In the genomic region with DNA sequence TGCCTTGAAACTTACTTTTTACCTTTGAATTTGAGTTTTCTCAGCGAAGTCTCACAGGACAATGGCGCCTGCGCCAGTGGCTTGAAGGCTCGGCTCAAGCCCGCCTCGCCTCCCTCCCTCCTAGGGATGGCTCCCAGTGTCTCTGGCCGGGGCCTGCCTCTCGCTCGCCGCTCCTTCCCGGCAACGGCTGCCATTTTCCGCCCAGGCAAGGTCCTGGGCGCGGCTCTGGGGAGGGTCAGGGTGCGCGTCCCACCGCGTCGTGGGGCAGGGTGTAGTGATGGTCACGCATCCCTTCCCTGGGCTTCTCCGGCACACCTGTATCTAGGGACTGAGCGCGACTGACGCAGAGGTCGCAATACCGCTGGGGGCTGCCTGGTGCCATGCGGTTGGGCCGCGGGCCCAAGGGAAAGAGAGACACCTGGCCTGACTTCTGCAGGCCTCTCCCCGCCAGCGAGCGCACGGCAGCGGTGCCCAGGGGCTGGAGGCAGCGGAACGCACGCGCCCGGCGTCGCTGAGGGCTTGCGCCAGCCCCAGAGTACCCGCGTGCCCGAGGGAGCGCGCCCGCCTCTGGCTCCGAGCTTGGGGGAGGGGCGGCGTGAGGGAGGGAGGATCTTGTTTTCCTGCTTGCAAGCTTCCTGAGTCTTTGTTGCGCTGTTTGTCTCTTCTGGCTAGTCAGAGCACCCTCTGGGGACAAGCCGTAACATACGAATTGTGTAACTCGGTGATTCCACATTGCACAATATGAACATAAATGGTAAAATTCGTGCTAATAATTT, we compare ENCODE assay signal across 1 cellular context.
A peak's percentile ranks its signal among the peaks of the same experiment; 100 is the strongest.
TF ChIP-seq lines count a peak whose summit lies in the region.

No MANE protein-coding gene starts in this region.

TF ChIP-seq in HepG2, 621 proteins besides CTCF, POLR2A, EP300 and RAD21 (continued from another document and continues in another):
- TF ChIP-seq, protein P1, sequence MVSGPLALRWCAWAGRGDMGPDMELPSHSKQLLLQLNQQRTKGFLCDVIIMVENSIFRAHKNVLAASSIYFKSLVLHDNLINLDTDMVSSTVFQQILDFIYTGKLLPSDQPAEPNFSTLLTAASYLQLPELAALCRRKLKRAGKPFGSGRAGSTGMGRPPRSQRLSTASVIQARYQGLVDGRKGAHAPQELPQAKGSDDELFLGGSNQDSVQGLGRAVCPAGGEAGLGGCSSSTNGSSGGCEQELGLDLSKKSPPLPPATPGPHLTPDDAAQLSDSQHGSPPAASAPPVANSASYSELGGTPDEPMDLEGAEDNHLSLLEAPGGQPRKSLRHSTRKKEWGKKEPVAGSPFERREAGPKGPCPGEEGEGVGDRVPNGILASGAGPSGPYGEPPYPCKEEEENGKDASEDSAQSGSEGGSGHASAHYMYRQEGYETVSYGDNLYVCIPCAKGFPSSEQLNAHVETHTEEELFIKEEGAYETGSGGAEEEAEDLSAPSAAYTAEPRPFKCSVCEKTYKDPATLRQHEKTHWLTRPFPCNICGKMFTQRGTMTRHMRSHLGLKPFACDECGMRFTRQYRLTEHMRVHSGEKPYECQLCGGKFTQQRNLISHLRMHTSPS (CRISPR knock-in tag; IDR thresholded peaks at IDR 0.05; ENCODE audit: low read depth), result peak; percentile 68; the same call in 1 of the 2 replicates
- no peak for TF ChIP-seq REXO4 (CRISPR knock-in tag; IDR thresholded peaks at IDR 0.05; ENCODE audit: borderline replicate concordance)
- no peak for TF ChIP-seq ZNF382 (CRISPR knock-in tag; IDR thresholded peaks at IDR 0.05; ENCODE audit: borderline replicate concordance)
- TF ChIP-seq NRL (CRISPR knock-in tag; IDR thresholded peaks at IDR 0.05; ENCODE audit: borderline replicate concordance), result peak; percentile 68
- TF ChIP-seq BCL6 (CRISPR knock-in tag; IDR thresholded peaks at IDR 0.05), result peak; percentile 40; the same call in 1 of the 2 replicates
- no peak for TF ChIP-seq ZBTB46 (CRISPR knock-in tag; IDR thresholded peaks at IDR 0.05; ENCODE audit: borderline replicate concordance)
- TF ChIP-seq, protein P2, sequence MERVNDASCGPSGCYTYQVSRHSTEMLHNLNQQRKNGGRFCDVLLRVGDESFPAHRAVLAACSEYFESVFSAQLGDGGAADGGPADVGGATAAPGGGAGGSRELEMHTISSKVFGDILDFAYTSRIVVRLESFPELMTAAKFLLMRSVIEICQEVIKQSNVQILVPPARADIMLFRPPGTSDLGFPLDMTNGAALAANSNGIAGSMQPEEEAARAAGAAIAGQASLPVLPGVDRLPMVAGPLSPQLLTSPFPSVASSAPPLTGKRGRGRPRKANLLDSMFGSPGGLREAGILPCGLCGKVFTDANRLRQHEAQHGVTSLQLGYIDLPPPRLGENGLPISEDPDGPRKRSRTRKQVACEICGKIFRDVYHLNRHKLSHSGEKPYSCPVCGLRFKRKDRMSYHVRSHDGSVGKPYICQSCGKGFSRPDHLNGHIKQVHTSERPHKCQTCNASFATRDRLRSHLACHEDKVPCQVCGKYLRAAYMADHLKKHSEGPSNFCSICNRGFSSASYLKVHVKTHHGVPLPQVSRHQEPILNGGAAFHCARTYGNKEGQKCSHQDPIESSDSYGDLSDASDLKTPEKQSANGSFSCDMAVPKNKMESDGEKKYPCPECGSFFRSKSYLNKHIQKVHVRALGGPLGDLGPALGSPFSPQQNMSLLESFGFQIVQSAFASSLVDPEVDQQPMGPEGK (CRISPR knock-in tag; IDR thresholded peaks at IDR 0.05), result peak; percentile 39; the same call in 1 of the 2 replicates
- no peak for TF ChIP-seq GATAD1 (CRISPR knock-in tag; IDR thresholded peaks at IDR 0.05)
- no peak for TF ChIP-seq ZNF512 (CRISPR knock-in tag; IDR thresholded peaks at IDR 0.05)
- TF ChIP-seq ADNP (CRISPR knock-in tag; IDR thresholded peaks at IDR 0.05), result no peak; the same call in 1 of the 2 replicates
- no peak for TF ChIP-seq ATF2 (CRISPR knock-in tag; IDR thresholded peaks at IDR 0.05)
- no peak for TF ChIP-seq ZNF644 (CRISPR knock-in tag; IDR thresholded peaks at IDR 0.05; ENCODE audit: low read depth)
- TF ChIP-seq TCF7L2 (IDR thresholded peaks at IDR 0.05; ENCODE audit: low read depth, low read length), result no peak
- TF ChIP-seq ZFYVE20 (CRISPR knock-in tag; IDR thresholded peaks at IDR 0.05; ENCODE audit: borderline replicate concordance, low read depth), result no peak
- no peak for TF ChIP-seq U2AF2 (IDR thresholded peaks at IDR 0.05; ENCODE audit: low read depth, low read length)
- TF ChIP-seq ZHX1 (CRISPR knock-in tag; IDR thresholded peaks at IDR 0.05; ENCODE audit: low read depth), result no peak; the same call in 1 of the 2 replicates
- TF ChIP-seq ZNF883 (CRISPR knock-in tag; IDR thresholded peaks at IDR 0.05; ENCODE audit: not compliant biosample characterization), result peak; percentile 22
- peak; percentile 24; the same call in 1 of the 2 replicates for TF ChIP-seq ZNF614 (CRISPR knock-in tag; IDR thresholded peaks at IDR 0.05; ENCODE audit: borderline replicate concordance)
- no peak for TF ChIP-seq ZNF432 (CRISPR knock-in tag; IDR thresholded peaks at IDR 0.05; ENCODE audit: borderline replicate concordance)
- peak; percentile 81 for TF ChIP-seq FOXP4 (CRISPR knock-in tag; IDR thresholded peaks at IDR 0.05)
- TF ChIP-seq ZBTB44 (CRISPR knock-in tag; IDR thresholded peaks at IDR 0.05), result no peak
- TF ChIP-seq NCOR1 (IDR thresholded peaks at IDR 0.05; ENCODE audit: borderline replicate concordance, low read length), result no peak
- TF ChIP-seq ZNF224 (CRISPR knock-in tag; IDR thresholded peaks at IDR 0.05), result no peak
- 0 out of 2 replicates have a peak, but pooled peaks have one; percentile 47 for TF ChIP-seq ZNF557 (CRISPR knock-in tag; IDR thresholded peaks at IDR 0.05)
- TF ChIP-seq, protein P3, sequence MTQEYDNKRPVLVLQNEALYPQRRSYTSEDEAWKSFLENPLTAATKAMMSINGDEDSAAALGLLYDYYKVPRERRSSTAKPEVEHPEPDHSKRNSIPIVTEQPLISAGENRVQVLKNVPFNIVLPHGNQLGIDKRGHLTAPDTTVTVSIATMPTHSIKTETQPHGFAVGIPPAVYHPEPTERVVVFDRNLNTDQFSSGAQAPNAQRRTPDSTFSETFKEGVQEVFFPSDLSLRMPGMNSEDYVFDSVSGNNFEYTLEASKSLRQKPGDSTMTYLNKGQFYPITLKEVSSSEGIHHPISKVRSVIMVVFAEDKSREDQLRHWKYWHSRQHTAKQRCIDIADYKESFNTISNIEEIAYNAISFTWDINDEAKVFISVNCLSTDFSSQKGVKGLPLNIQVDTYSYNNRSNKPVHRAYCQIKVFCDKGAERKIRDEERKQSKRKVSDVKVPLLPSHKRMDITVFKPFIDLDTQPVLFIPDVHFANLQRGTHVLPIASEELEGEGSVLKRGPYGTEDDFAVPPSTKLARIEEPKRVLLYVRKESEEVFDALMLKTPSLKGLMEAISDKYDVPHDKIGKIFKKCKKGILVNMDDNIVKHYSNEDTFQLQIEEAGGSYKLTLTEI (CRISPR knock-in tag; conservative IDR thresholded peaks at IDR 0.05), result no peak
- TF ChIP-seq ZXDC (CRISPR knock-in tag; IDR thresholded peaks at IDR 0.05), result no peak
- no peak for TF ChIP-seq NR2F2 (IDR thresholded peaks at IDR 0.05; ENCODE audit: borderline replicate concordance, low read depth)
- no peak for TF ChIP-seq CHD2 (IDR thresholded peaks at IDR 0.05; ENCODE audit: low read depth, low read length)
- TF ChIP-seq ZNF747 (CRISPR knock-in tag; IDR thresholded peaks at IDR 0.05; ENCODE audit: borderline replicate concordance), result no peak
